8 cellular contexts compared by ENCODE assay signal in genomic region chr7:106283831-106284515, GRCh38. TPM values are rescaled to one million over a fixed set of nuclear protein-coding genes. Genes with fewer than 3 reads are reported as not detected.
DNase-seq lines count a peak whose midpoint lies in the region; ATAC-seq and TF ChIP-seq lines count a peak whose summit lies in the region.

No MANE protein-coding gene starts in this region.

- TF ChIP-seq CTCF in GM12864 (IDR thresholded peaks at IDR 0.05; ENCODE audit: low read depth, low read length, missing control alignments) (no peak), lung (IDR thresholded peaks at IDR 0.05; ENCODE audit: control extremely low read depth, extremely low read depth) (no peak)

- no peaks in the 10 kb centered on the region for H3K9me3 ChIP-seq in ectodermal cell (ENCODE audit: control insufficient read depth, low read length)
- H3K9me3 ChIP-seq in lung (ENCODE audit: control insufficient read depth in 2 of 2, insufficient read depth in 1 of 2, low read length in 1 of 2), result no peaks in the 10 kb centered on the region

- peaks cover 2% of the 10 kb centered on the region for H3K27me3 Mint-ChIP-seq in activated CD4-positive, alpha-beta memory T cell treated with anti-CD3 and anti-CD28 coated beads for 36 hours

- peak overlapping the region; percentile 98 for H3K27ac Mint-ChIP-seq in activated CD4-positive, alpha-beta memory T cell treated with anti-CD3 and anti-CD28 coated beads for 36 hours

- H3K27ac ChIP-seq in ectodermal cell (ENCODE audit: insufficient read depth, low read depth, low read length, poor library complexity, severe bottlenecking) (peak overlapping the region; percentile 56), lung (ENCODE audit: low read depth in 1 of 2, low read length in 1 of 2) (peak overlapping the region; percentile 96)

- H3K27me3 ChIP-seq in ectodermal cell (ENCODE audit: control insufficient read depth, insufficient read depth, low read length, poor library complexity, severe bottlenecking), result no peaks in the 10 kb centered on the region
- H3K27me3 ChIP-seq in lung (ENCODE audit: control insufficient read depth, insufficient read depth), result no peaks in the 10 kb centered on the region

- WGBS in ectodermal cell, 2 experiments, result 0% methylated on average over 43 of the region's 43 CpGs
- WGBS in lung, 2 donors, result 1 to 2% methylated on average over 35 to 43 of the region's 43 CpGs

- peak overlapping the region; percentile 90 for H3K4me3 Mint-ChIP-seq in activated CD4-positive, alpha-beta memory T cell treated with anti-CD3 and anti-CD28 coated beads for 36 hours

- POLR2A ChIA-PET in activated CD4-positive, alpha-beta memory T cell treated with anti-CD3 and anti-CD28 coated beads for 36 hours (lab: Charles Lee), result interaction anchor here (0.6 to 4.9 kb wide), 18 partner anchors 9 to 1216 kb away, joined by 3 to 143 read pairs (median 6); partner anchors contain the start of genes HBP1 and SYPL1

- H3K36me3 ChIP-seq in ectodermal cell (ENCODE audit: control insufficient read depth, insufficient read depth, low read length) (no peaks in the 10 kb centered on the region), lung (ENCODE audit: control insufficient read depth in 2 of 2, insufficient read depth in 2 of 2, low read length in 2 of 2) (no peaks in the 10 kb centered on the region)

- peak overlapping the region; percentile 76 for H3K4me3 ChIP-seq in GM12864 (ENCODE audit: low read depth, low read length)
- peak overlapping the region; percentile 68 for H3K4me3 ChIP-seq in ectodermal cell (ENCODE audit: insufficient read depth, low read depth, low read length)
- peak overlapping the region; percentile 94 for H3K4me3 ChIP-seq in lung

- H3K9me3 Mint-ChIP-seq in activated CD4-positive, alpha-beta memory T cell treated with anti-CD3 and anti-CD28 coated beads for 36 hours, result no peaks in the 10 kb centered on the region

- ATAC-seq in HG02840 (IDR thresholded peaks at IDR 0.05; ENCODE audit: low FRiP score, unreplicated experiment) (peak; percentile 11), lung (ENCODE audit: insufficient read depth, low FRiP score) (no peak)

- H3K36me3 Mint-ChIP-seq in activated CD4-positive, alpha-beta memory T cell treated with anti-CD3 and anti-CD28 coated beads for 36 hours, result peaks cover 49% of the 10 kb centered on the region

- H3K4me1 ChIP-seq in ectodermal cell (ENCODE audit: control insufficient read depth, insufficient read depth, low read length) (peaks cover 7% of the 10 kb centered on the region), lung (ENCODE audit: control insufficient read depth in 2 of 2, insufficient read depth in 2 of 2, low read length in 2 of 2) (peaks cover 3 to 11% of the 10 kb centered on the region in 2 donors)

- intact Hi-C loops in activated CD4-positive, alpha-beta memory T cell treated with anti-CD3 and anti-CD28 coated beads for 36 hours (cut with micrococcal nuclease), result loop anchor here (2.0 to 10.0 kb wide), 4 partner anchors 171 to 1339 kb away; partner anchors contain the start of genes KMT2E and SYPL1

- DNase-seq in GM12864 (ENCODE audit: low read depth), result no peak
- peak; percentile 34 for DNase-seq in NCI-H2171 (lab: John Stamatoyannopoulos, UW)
- DNase-seq in activated CD4-positive, alpha-beta memory T cell treated with anti-CD3 and anti-CD28 coated beads for 36 hours, result peak; percentile 60
- peak; percentile 54 for DNase-seq in lung (ENCODE audit: low spot score)
- DNase-seq in stimulated activated CD4-positive, alpha-beta T cell treated with anti-CD3 and anti-CD28 coated beads, Interleukin-4, amount 100 ng/mL, for 48 hours (ENCODE audit: low read depth in 2 of 2), result peak; percentile 18 to 30
- DNase-seq in T1000 (lab: John Stamatoyannopoulos, UW), result no peak

- CTCF ChIA-PET in activated CD4-positive, alpha-beta memory T cell treated with anti-CD3 and anti-CD28 coated beads for 36 hours (lab: Charles Lee), result interaction anchor here (0.7 to 3.3 kb wide), 6 partner anchors 50 to 452 kb away, joined by 3 to 19 read pairs (median 6); no protein-coding TSS in a partner anchor

- peaks cover 54% of the 10 kb centered on the region for H3K4me1 Mint-ChIP-seq in activated CD4-positive, alpha-beta memory T cell treated with anti-CD3 and anti-CD28 coated beads for 36 hours (ENCODE audit: low read depth)

RNA-seq across cellular contexts. Expression of gene NAMPT, which starts 0.8 kb away (rescaled TPM):
- total RNA-seq in activated CD4-positive, alpha-beta memory T cell treated with anti-CD3 and anti-CD28 coated beads for 36 hours, result 100 to 1,000 TPM; 543 to 552 TPM
- polyA plus RNA-seq in ectodermal cell (2013, experiment 1 of 4), result 62.0 TPM
- 60.9 TPM for polyA plus RNA-seq in ectodermal cell (2013, experiment 2 of 4)
- 50.2 TPM for polyA plus RNA-seq in ectodermal cell (2013, experiment 3 of 4)
- 51.0 TPM for polyA plus RNA-seq in ectodermal cell (2013, experiment 4 of 4)
- 100 to 1,000 TPM; 227 to 469 TPM for total RNA-seq in lung
- polyA plus RNA-seq in lung, result 1,000 to 10,000 TPM in 1 of 2 donors, 10 to 100 TPM in 1; 73.3 to 1,250 TPM

Comparison
In these comparisons a context has a peak if more than half of its experiments do, and no peak if none do; other contexts are left out.
1. DNase-seq: peak in NCI-H2171 (single experiment), activated CD4-positive, alpha-beta memory T cell treated with anti-CD3 and anti-CD28 coated beads for 36 hours (single experiment), lung (single experiment) and stimulated activated CD4-positive, alpha-beta T cell treated with anti-CD3 and anti-CD28 coated beads, Interleukin-4, amount 100 ng/mL, for 48 hours (2 of 2); none in GM12864 (single experiment) and T1000 (single experiment).
2. Peak in every context shown above with its lines, with median percentiles within 50 percentile points of each other: H3K4me3 ChIP-seq.